ENCODE assay signal across 30 cellular contexts in the genomic region with DNA sequence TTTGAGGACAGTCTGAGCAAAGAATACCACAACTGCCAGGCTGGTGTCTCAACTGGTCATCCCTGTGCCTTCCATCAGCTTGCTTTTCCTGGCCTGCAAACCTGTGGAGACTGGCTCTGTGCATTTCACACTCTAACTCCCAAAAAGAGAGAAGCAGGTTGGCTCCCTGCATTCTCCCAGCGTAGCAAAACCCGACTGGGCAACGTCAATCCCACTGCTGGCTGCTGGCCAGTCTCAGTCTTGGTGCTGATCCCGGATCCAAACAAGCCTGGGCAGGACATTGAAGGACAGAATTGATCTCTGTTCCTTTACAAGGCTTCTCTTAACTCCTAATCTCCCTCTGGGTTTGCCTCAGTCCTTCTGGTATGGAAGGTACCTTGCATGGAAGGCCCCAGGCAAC.
"Had no signal": no experiment of that assay in that cellular context is flagged by ENCODE, and none has a peak within 500 bp of the region (broad histone marks: within the 10 kb centered on the region; RNA-seq: fewer than 3 reads in every experiment).

No MANE protein-coding gene starts in this region.

- H3K27me3 Mint-ChIP-seq: activated CD4-positive, alpha-beta memory T cell treated with anti-CD3 and anti-CD28 coated beads for 36 hours; activated CD4-positive, alpha-beta T cell treated with anti-CD3 and anti-CD28 coated beads, Interleukin-2, amount 10 ng/mL, durations not matched to agents 24 days and 14 days; naive B cell had no signal

- H3K4me2 ChIP-seq: smooth muscle cell had no signal

- H3K9me3 ChIP-seq: adrenal gland, ovary, thyroid gland, vagina had no signal

- DNase-seq: activated CD4-positive, alpha-beta memory T cell treated with anti-CD3 and anti-CD28 coated beads for 36 hours; activated CD4-positive, alpha-beta T cell treated with anti-CD3 and anti-CD28 coated beads, Interleukin-2, amount 10 ng/mL, durations not matched to agents 24 days and 14 days; activated CD8-positive, alpha-beta memory T cell treated with anti-CD3 and anti-CD28 coated beads, Interleukin-2, amount 50 U/mL, for 4 hours; activated effector memory CD4-positive, alpha-beta T cell treated with anti-CD3 and anti-CD28 coated beads, Interleukin-2, amount 50 U/mL, for 16 hours; activated naive CD4-positive, alpha-beta T cell treated with anti-CD3 and anti-CD28 coated beads for 36 hours; activated naive CD8-positive, alpha-beta T cell treated with anti-CD3 and anti-CD28 coated beads for 36 hours; activated T-cell treated with anti-CD3 and anti-CD28 coated beads, Interleukin-2, amount 50 U/mL, for 1 hour; adrenal gland; aorta; erythroblast; foreskin fibroblast; heart left ventricle; immature natural killer cell; lower lobe of right lung; naive B cell; nephron progenitor cell; ovary; stimulated activated CD4-positive, alpha-beta T cell treated with anti-CD3 and anti-CD28 coated beads, Interleukin-1b, Interleukin-23, amount 100 ng/mL, for 48 hours; stimulated activated naive B cell treated with anti-CD40 and anti-IgM and Interleukin-4, amounts not matched to agents 10 μg/mL and 1 μg/mL and 100 μg/mL, for 72 hours; stomach; thyroid gland; upper lobe of left lung had no signal

- H3K27me3 ChIP-seq: body of pancreas, ovary, right atrium auricular region, thyroid gland, upper lobe of left lung, vagina had no signal

- H3K4me3 Mint-ChIP-seq: activated CD4-positive, alpha-beta memory T cell treated with anti-CD3 and anti-CD28 coated beads for 36 hours; activated CD4-positive, alpha-beta T cell treated with anti-CD3 and anti-CD28 coated beads, Interleukin-2, amount 10 ng/mL, durations not matched to agents 24 days and 14 days; activated naive CD4-positive, alpha-beta T cell treated with anti-CD3 and anti-CD28 coated beads for 36 hours; activated naive CD8-positive, alpha-beta T cell treated with anti-CD3 and anti-CD28 coated beads for 36 hours; activated T-helper 1 cell treated with anti-CD3 and anti-CD28 coated beads, Interleukin-12 subunit alpha, Interleukin-12 subunit beta, Interleukin-2, Interleukin-4 antibody, amounts not matched to agents 30 ng/mL and 10 ng/mL and 1 ng/mL, durations not matched to agents 14 hours and 24 hours and 36 hours; immature natural killer cell; naive B cell; nephron progenitor cell; stimulated activated naive B cell treated with anti-CD40 and anti-IgM and Interleukin-4, amounts not matched to agents 10 μg/mL and 1 μg/mL and 100 μg/mL, for 72 hours had no signal

- ATAC-seq: activated CD4-positive, CD25-positive, alpha-beta regulatory T cell treated with anti-CD3 and anti-CD28 coated beads, Interleukin-2, amount 50 U/mL, for 24 hours; body of pancreas; heart left ventricle; lower lobe of right lung; stimulated activated naive B cell treated with anti-CD40 and anti-IgM and Interleukin-4, amounts not matched to agents 10 μg/mL and 1 μg/mL and 100 μg/mL, for 72 hours had no signal

- H3K36me3 ChIP-seq: adrenal gland, cardiac muscle cell, heart left ventricle, lower lobe of right lung, ovary, right atrium auricular region, stomach, thyroid gland, upper lobe of left lung, vagina had no signal

- H3K4me1 Mint-ChIP-seq: activated CD4-positive, alpha-beta T cell treated with anti-CD3 and anti-CD28 coated beads, Interleukin-2, amount 10 ng/mL, durations not matched to agents 24 days and 14 days; activated naive CD8-positive, alpha-beta T cell treated with anti-CD3 and anti-CD28 coated beads for 36 hours; immature natural killer cell; naive B cell; stimulated activated naive B cell treated with anti-CD40 and anti-IgM and Interleukin-4, amounts not matched to agents 10 μg/mL and 1 μg/mL and 100 μg/mL, for 72 hours had no signal

- H3K27ac ChIP-seq: adrenal gland, body of pancreas, cardiac muscle cell, heart left ventricle, lower lobe of right lung, ovary, right atrium auricular region, stomach, thyroid gland, upper lobe of left lung, vagina, VCaP had no signal

- H3K27ac Mint-ChIP-seq: activated CD4-positive, alpha-beta memory T cell treated with anti-CD3 and anti-CD28 coated beads for 36 hours; activated CD4-positive, alpha-beta T cell treated with anti-CD3 and anti-CD28 coated beads, Interleukin-2, amount 10 ng/mL, durations not matched to agents 24 days and 14 days; activated naive CD4-positive, alpha-beta T cell treated with anti-CD3 and anti-CD28 coated beads for 36 hours; activated naive CD8-positive, alpha-beta T cell treated with anti-CD3 and anti-CD28 coated beads for 36 hours; activated T-helper 1 cell treated with anti-CD3 and anti-CD28 coated beads, Interleukin-12 subunit alpha, Interleukin-12 subunit beta, Interleukin-2, Interleukin-4 antibody, amounts not matched to agents 30 ng/mL and 10 ng/mL and 1 ng/mL, durations not matched to agents 14 hours and 24 hours and 36 hours; immature natural killer cell; naive B cell; nephron progenitor cell; stimulated activated naive B cell treated with anti-CD40 and anti-IgM and Interleukin-4, amounts not matched to agents 10 μg/mL and 1 μg/mL and 100 μg/mL, for 72 hours had no signal

- H3K4me1 ChIP-seq: adrenal gland, body of pancreas, heart left ventricle, lower lobe of right lung, right atrium auricular region, stomach, thyroid gland, upper lobe of left lung, vagina had no signal

- H3K36me3 Mint-ChIP-seq: activated CD4-positive, alpha-beta memory T cell treated with anti-CD3 and anti-CD28 coated beads for 36 hours; immature natural killer cell had no signal

- H3K4me3 ChIP-seq: adrenal gland, body of pancreas, cardiac muscle cell, heart left ventricle, lower lobe of right lung, ovary, right atrium auricular region, smooth muscle cell, stomach, thyroid gland, upper lobe of left lung, vagina had no signal
